Comparison of ENCODE assay signal across 8 cellular contexts in genomic region chr2:36889782-36890181, GRCh38.
DNase-seq lines count a peak whose midpoint lies in the region; ATAC-seq, FAIRE-seq and TF ChIP-seq lines count a peak whose summit lies in the region.

No MANE protein-coding gene starts in this region.

- 17 to 63% methylated on average over 4 of the region's 4 CpGs for WGBS in sigmoid colon, 2 donors
- WGBS in suprapubic skin = 52% methylated on average over 4 of the region's 4 CpGs

- peaks cover 43% of the 10 kb centered on the region for H3K36me3 Mint-ChIP-seq in stimulated activated memory B cell treated with anti-CD40 and anti-IgM and Interleukin-4, amounts not matched to agents 10 μg/mL and 1 μg/mL and 100 μg/mL, for 72 hours

- peak; percentile 73 for DNase-seq in GM04504 (ENCODE audit: low read depth)
- DNase-seq in SK-MEL-5 (ENCODE audit: low read depth, low spot score) = peak; percentile 8
- DNase-seq in foreskin keratinocyte = peak; percentile 97 to 99
- no peak for DNase-seq in sigmoid colon
- DNase-seq in suprapubic skin (ENCODE audit: low spot score in 2 of 2) = no peak
- no peak for DNase-seq in kidney

- in situ Hi-C loops in SK-MEL-5 (cut with HindIII; ENCODE audit: low pct_unique_long_range_greater_than_20kb, low sequenced_read_pairs) = no loop called here

- no peak for TF ChIP-seq CTCF in 22Rv1 (IDR thresholded peaks at IDR 0.05)
- TF ChIP-seq CTCF in foreskin keratinocyte (conservative IDR thresholded peaks at IDR 0.05) = peak; percentile 34
- TF ChIP-seq CTCF in sigmoid colon (IDR thresholded peaks at IDR 0.05) = no peak
- no peak for TF ChIP-seq CTCF in suprapubic skin (IDR thresholded peaks at IDR 0.05)
- no peak for TF ChIP-seq CTCF in kidney (IDR thresholded peaks at IDR 0.05; ENCODE audit: borderline replicate concordance, extremely low read depth, insufficient read depth)

- H3K36me3 ChIP-seq in sigmoid colon (peaks cover 0 to 29% (median 2%) of the 10 kb centered on the region in 4 donors), suprapubic skin (peaks cover 25% of the 10 kb centered on the region), kidney (ENCODE audit: control insufficient read depth in 1 of 2, insufficient read depth in 2 of 2, low read length in 2 of 2) (peaks cover 6 to 8% of the 10 kb centered on the region in 2 donors)

- TF ChIP-seq EP300 in sigmoid colon (IDR thresholded peaks at IDR 0.05) (no peak), suprapubic skin (IDR thresholded peaks at IDR 0.05) (no peak)

- no peaks in the 10 kb centered on the region for H3K27me3 Mint-ChIP-seq in stimulated activated memory B cell treated with anti-CD40 and anti-IgM and Interleukin-4, amounts not matched to agents 10 μg/mL and 1 μg/mL and 100 μg/mL, for 72 hours

- no peaks in the 10 kb centered on the region for H3K9me3 ChIP-seq in sigmoid colon
- no peaks in the 10 kb centered on the region for H3K9me3 ChIP-seq in suprapubic skin
- no peaks in the 10 kb centered on the region for H3K9me3 ChIP-seq in kidney (ENCODE audit: control insufficient read depth in 1 of 2, low read length in 2 of 2)

- H3K4me3 ChIP-seq in sigmoid colon = no peak overlapping the region
- H3K4me3 ChIP-seq in suprapubic skin = no peak overlapping the region
- H3K4me3 ChIP-seq in kidney (ENCODE audit: low read length in 2 of 2) = no peak overlapping the region

- no peak overlapping the region for H3K4me3 Mint-ChIP-seq in stimulated activated memory B cell treated with anti-CD40 and anti-IgM and Interleukin-4, amounts not matched to agents 10 μg/mL and 1 μg/mL and 100 μg/mL, for 72 hours

- no peaks in the 10 kb centered on the region for H3K4me1 Mint-ChIP-seq in stimulated activated memory B cell treated with anti-CD40 and anti-IgM and Interleukin-4, amounts not matched to agents 10 μg/mL and 1 μg/mL and 100 μg/mL, for 72 hours

- ATAC-seq in foreskin keratinocyte = peak; percentile 99
- ATAC-seq in stimulated activated memory B cell treated with anti-CD40 and anti-IgM and Interleukin-4, amounts not matched to agents 10 μg/mL and 1 μg/mL and 100 μg/mL, for 72 hours = no peak

- H3K4me1 ChIP-seq in foreskin keratinocyte (peaks cover 8% of the 10 kb centered on the region), sigmoid colon (peaks cover 0 to 10% (median 0%) of the 10 kb centered on the region in 4 donors), suprapubic skin (no peaks in the 10 kb centered on the region), kidney (ENCODE audit: control insufficient read depth in 1 of 2, insufficient read depth in 1 of 2, low read depth in 1 of 2, low read length in 2 of 2) (no peaks in the 10 kb centered on the region)

- intact Hi-C loops in sigmoid colon (cut with DNase I) (no loop called here), kidney (cut with DNase I) (no loop called here)

- FAIRE-seq in kidney (lab: Jason Lieb, UNC) = no peak

- H3K27ac ChIP-seq in 22Rv1 (peak overlapping the region; percentile 37; the same call in 1 of the 2 replicates), foreskin keratinocyte (peak overlapping the region; percentile 31), sigmoid colon (peak overlapping the region in 2 of 4 donors; percentile 53 to 74), suprapubic skin (no peak overlapping the region), kidney (ENCODE audit: low read depth in 2 of 2, low read length in 2 of 2) (no peak overlapping the region)

- TF ChIP-seq POLR2A in sigmoid colon (IDR thresholded peaks at IDR 0.05) = no peak
- TF ChIP-seq POLR2A in suprapubic skin (IDR thresholded peaks at IDR 0.05) = no peak

- no peak overlapping the region for H3K27ac Mint-ChIP-seq in stimulated activated memory B cell treated with anti-CD40 and anti-IgM and Interleukin-4, amounts not matched to agents 10 μg/mL and 1 μg/mL and 100 μg/mL, for 72 hours

- H3K9me3 Mint-ChIP-seq in stimulated activated memory B cell treated with anti-CD40 and anti-IgM and Interleukin-4, amounts not matched to agents 10 μg/mL and 1 μg/mL and 100 μg/mL, for 72 hours = no peaks in the 10 kb centered on the region

- H3K27me3 ChIP-seq in foreskin keratinocyte (no peaks in the 10 kb centered on the region), sigmoid colon (no peaks in the 10 kb centered on the region), suprapubic skin (no peaks in the 10 kb centered on the region)

- no peak overlapping the region for H3K9ac ChIP-seq in kidney (ENCODE audit: low read length in 2 of 2)

Comparison
In these comparisons a context has a peak if more than half of its experiments do, and no peak if none do; other contexts are left out.
1. H3K27ac ChIP-seq: peak in 22Rv1 (single experiment) and foreskin keratinocyte (single experiment); none in suprapubic skin (single experiment) and kidney (0 of 2).
2. DNase-seq: peak in GM04504 (single experiment), SK-MEL-5 (single experiment) and foreskin keratinocyte (2 of 2); none in sigmoid colon (single experiment), suprapubic skin (0 of 2) and kidney (single experiment).